Comparison of ENCODE assay signal across 8 cellular contexts in the genomic region with DNA sequence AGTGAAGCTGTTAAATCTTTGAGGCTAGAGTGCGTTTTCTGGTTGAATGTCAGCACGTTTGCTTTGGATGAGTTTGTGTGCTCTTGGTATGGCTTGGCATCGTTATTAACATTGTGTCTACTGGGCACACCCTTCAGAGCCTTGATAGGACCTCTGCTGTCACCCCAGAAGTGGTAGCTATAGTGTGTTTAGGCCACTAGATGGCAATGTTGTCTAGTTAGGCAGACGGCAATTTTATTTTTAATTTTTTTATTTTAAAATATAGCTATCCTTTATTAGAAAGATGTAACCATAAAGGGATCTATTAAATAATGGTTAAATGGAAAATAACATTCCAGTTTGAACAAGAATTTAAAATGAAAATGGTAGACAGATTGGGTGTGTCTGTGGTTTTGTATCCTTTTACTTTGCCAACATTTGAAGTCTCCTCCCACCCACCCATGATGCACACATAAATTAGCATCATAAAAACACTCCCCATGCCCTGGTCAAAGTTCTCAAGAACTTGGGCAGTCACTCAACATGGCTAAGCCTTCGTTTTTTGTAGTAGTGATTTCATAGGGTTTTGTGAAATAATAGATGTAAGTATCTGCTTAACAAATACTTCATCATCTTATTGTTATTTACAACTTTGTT.
DNase-seq lines count a peak whose midpoint lies in the region; ATAC-seq and TF ChIP-seq lines count a peak whose summit lies in the region.

No MANE protein-coding gene starts in this region.

- H2AFZ ChIP-seq in neural progenitor cell (replicated peaks): no peak overlapping the region

- TF ChIP-seq CTCF in GM12865 (IDR thresholded peaks at IDR 0.05; ENCODE audit: insufficient read depth, low read depth, low read length, missing control alignments) (peak; percentile 62), coronary artery (IDR thresholded peaks at IDR 0.05) (peak; percentile 83), neural progenitor cell (IDR thresholded peaks at IDR 0.05) (peak; percentile 72)

- H3F3A ChIP-seq in neural progenitor cell (ENCODE audit: low read depth): no peaks in the 10 kb centered on the region

- H3K27ac Mint-ChIP-seq in neural progenitor cell: no peak overlapping the region

- H3K27me3 ChIP-seq in neural progenitor cell: no peaks in the 10 kb centered on the region

- peaks cover 16% of the 10 kb centered on the region for H3K9me3 Mint-ChIP-seq in neural progenitor cell

- peak; percentile 39 for DNase-seq in ACHN
- peak; percentile 68 for DNase-seq in GM12865 (ENCODE audit: low read depth)
- peak; percentile 23 for DNase-seq in NCI-H2029 treated with DMSO at 0.1 percent for 48 hours (lab: John Stamatoyannopoulos, UW)
- DNase-seq in coronary artery (ENCODE audit: low spot score): no peak
- peak; percentile 48 for DNase-seq in neural progenitor cell (ENCODE audit: low spot score)
- no peak for DNase-seq in stimulated activated naive CD4-positive, alpha-beta T cell (lab: John Stamatoyannopoulos, UW)
- no peak for DNase-seq in stimulated activated CD4-positive, alpha-beta T cell treated with anti-CD3 and anti-CD28 coated beads, Interleukin-4, amount 100 ng/mL, for 24 hours

- H4K20me1 ChIP-seq in neural progenitor cell (ENCODE audit: low read depth): no peaks in the 10 kb centered on the region

- H3K4me3 Mint-ChIP-seq in neural progenitor cell: no peak overlapping the region

- ATAC-seq in HG02610 (IDR thresholded peaks at IDR 0.05; ENCODE audit: unreplicated experiment): peak; percentile 77

- in situ Hi-C loops in ACHN (cut with HindIII; ENCODE audit: low pct_ligation_motif_present, low pct_unique_long_range_greater_than_20kb, low sequenced_read_pairs): no loop called here

- no peaks in the 10 kb centered on the region for H3K4me1 Mint-ChIP-seq in neural progenitor cell

- H3K36me3 Mint-ChIP-seq in neural progenitor cell: peaks cover 4% of the 10 kb centered on the region

- peaks cover 6% of the 10 kb centered on the region for H3K4me1 ChIP-seq in neural progenitor cell

- H3K9ac ChIP-seq in neural progenitor cell: no peak overlapping the region

- H3K27ac ChIP-seq in coronary artery (no peak overlapping the region), neural progenitor cell (no peak overlapping the region)

- no peaks in the 10 kb centered on the region for H3K79me2 ChIP-seq in neural progenitor cell (ENCODE audit: low read depth)

- H3K36me3 ChIP-seq in neural progenitor cell: no peaks in the 10 kb centered on the region

- no peak overlapping the region for H3K4me2 ChIP-seq in neural progenitor cell

- H3K27me3 Mint-ChIP-seq in neural progenitor cell (ENCODE audit: insufficient read depth, low read depth): no peaks in the 10 kb centered on the region

- H3K9me3 ChIP-seq in neural progenitor cell (ENCODE audit: low read depth): no peaks in the 10 kb centered on the region

- H3K4me3 ChIP-seq in GM12865 (ENCODE audit: low read depth, low read length) (no peak overlapping the region), coronary artery (no peak overlapping the region), neural progenitor cell (no peak overlapping the region)

Comparison
In these comparisons a context has a peak if more than half of its experiments do, and no peak if none do; other contexts are left out.
1. DNase-seq: peak in ACHN (single experiment), GM12865 (single experiment), NCI-H2029 treated with DMSO at 0.1 percent for 48 hours (single experiment) and neural progenitor cell (single experiment); none in coronary artery (single experiment), stimulated activated naive CD4-positive, alpha-beta T cell (0 of 6) and stimulated activated CD4-positive, alpha-beta T cell treated with anti-CD3 and anti-CD28 coated beads, Interleukin-4, amount 100 ng/mL, for 24 hours (single experiment).
2. Peak in every context shown above with its lines, with median percentiles within 50 percentile points of each other: CTCF ChIP-seq.